In the genomic region with DNA sequence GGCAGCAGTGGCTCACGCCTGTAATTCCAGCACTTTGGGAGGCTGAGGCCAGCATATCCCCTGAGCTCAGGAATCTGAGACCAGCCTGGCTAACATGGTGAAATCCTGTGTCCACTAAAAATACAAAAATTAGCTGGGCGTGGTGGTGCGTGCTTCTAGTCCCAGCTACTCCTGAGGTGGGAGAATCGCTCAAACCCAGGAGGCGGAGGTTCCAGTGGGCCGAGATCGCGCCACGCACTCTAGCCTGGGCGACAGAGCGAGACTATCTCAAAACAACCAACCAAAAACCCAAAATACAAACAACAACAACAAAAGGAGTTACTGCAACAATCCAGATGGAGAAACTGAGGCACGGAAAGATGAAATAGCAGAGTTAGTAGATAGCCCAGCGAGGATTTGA, we compare ENCODE assay signal across 27 cellular contexts. TPM values are rescaled to one million over a fixed set of nuclear protein-coding genes. Genes with fewer than 3 reads are reported as not detected.
DNase-seq lines count a peak whose midpoint lies in the region; ATAC-seq lines count a peak whose summit lies in the region.
"Had no signal": no experiment of that assay in that cellular context is flagged by ENCODE, and none has a peak within 500 bp of the region (broad histone marks: within the 10 kb centered on the region; RNA-seq: fewer than 3 reads in every experiment).

No MANE protein-coding gene starts in this region.

- no peaks in the 10 kb centered on the region for H3K9me3 Mint-ChIP-seq in activated CD4-positive, alpha-beta T cell treated with anti-CD3 and anti-CD28 coated beads, Interleukin-2, amount 10 ng/mL, durations not matched to agents 24 days and 14 days
- H3K9me3 Mint-ChIP-seq in activated CD4-positive, alpha-beta T cell treated with anti-CD3 and anti-CD28 coated beads for 36 hours (ENCODE audit: low read depth), result no peaks in the 10 kb centered on the region
- H3K9me3 Mint-ChIP-seq in CD4-positive, alpha-beta memory T cell, result no peaks in the 10 kb centered on the region
- H3K9me3 Mint-ChIP-seq in activated T-helper 17 cell treated with anti-CD3 and anti-CD28 coated beads, Interleukin-2, amount 50 U/mL, for 72 hours, result no peaks in the 10 kb centered on the region
- no peaks in the 10 kb centered on the region for H3K9me3 Mint-ChIP-seq in naive thymus-derived CD4-positive, alpha-beta T cell
- H3K9me3 Mint-ChIP-seq: activated CD4-positive, alpha-beta memory T cell treated with anti-CD3 and anti-CD28 coated beads for 36 hours; activated T-helper 1 cell treated with anti-CD3 and anti-CD28 coated beads, Interleukin-12 subunit alpha, Interleukin-12 subunit beta, Interleukin-2, Interleukin-4 antibody, amounts not matched to agents 30 ng/mL and 10 ng/mL and 1 ng/mL, durations not matched to agents 14 hours and 24 hours and 36 hours; memory B cell had no signal

- H3K36me3 Mint-ChIP-seq in activated CD4-positive, alpha-beta T cell treated with anti-CD3 and anti-CD28 coated beads, Interleukin-2, amount 10 ng/mL, durations not matched to agents 24 days and 14 days (ENCODE audit: low read depth), result no peaks in the 10 kb centered on the region
- H3K36me3 Mint-ChIP-seq in activated CD4-positive, alpha-beta T cell treated with anti-CD3 and anti-CD28 coated beads for 36 hours (ENCODE audit: low read depth), result no peaks in the 10 kb centered on the region
- no peaks in the 10 kb centered on the region for H3K36me3 Mint-ChIP-seq in CD4-positive, alpha-beta memory T cell
- no peaks in the 10 kb centered on the region for H3K36me3 Mint-ChIP-seq in activated T-helper 17 cell treated with anti-CD3 and anti-CD28 coated beads, Interleukin-2, amount 50 U/mL, for 72 hours (ENCODE audit: low read depth)
- no peaks in the 10 kb centered on the region for H3K36me3 Mint-ChIP-seq in naive thymus-derived CD4-positive, alpha-beta T cell
- H3K36me3 Mint-ChIP-seq: activated CD4-positive, alpha-beta memory T cell treated with anti-CD3 and anti-CD28 coated beads for 36 hours; memory B cell had no signal

- POLR2A ChIA-PET in activated CD4-positive, alpha-beta T cell treated with anti-CD3 and anti-CD28 coated beads for 36 hours (lab: Charles Lee), result no interaction called here
- POLR2A ChIA-PET in CD4-positive, alpha-beta memory T cell (lab: Charles Lee; ENCODE audit: partially characterized antibody), result interaction anchor here (0.8 to 2.0 kb wide), 4 partner anchors 9 to 36 kb away, joined by 3 to 13 read pairs (median 4); a partner anchor contains a TSS
- POLR2A ChIA-PET in naive thymus-derived CD4-positive, alpha-beta T cell (lab: Charles Lee), result interaction anchor here (1.2 kb wide), 1 partner anchor 17 kb away, joined by 3 read pairs; no protein-coding TSS in a partner anchor

- peaks cover 7% of the 10 kb centered on the region for H3K27me3 Mint-ChIP-seq in activated CD4-positive, alpha-beta T cell treated with anti-CD3 and anti-CD28 coated beads, Interleukin-2, amount 10 ng/mL, durations not matched to agents 24 days and 14 days
- H3K27me3 Mint-ChIP-seq in activated CD4-positive, alpha-beta T cell treated with anti-CD3 and anti-CD28 coated beads for 36 hours, result no peaks in the 10 kb centered on the region
- H3K27me3 Mint-ChIP-seq in CD4-positive, alpha-beta memory T cell, result no peaks in the 10 kb centered on the region
- H3K27me3 Mint-ChIP-seq in activated T-helper 17 cell treated with anti-CD3 and anti-CD28 coated beads, Interleukin-2, amount 50 U/mL, for 72 hours, result no peaks in the 10 kb centered on the region
- H3K27me3 Mint-ChIP-seq in naive thymus-derived CD4-positive, alpha-beta T cell, result no peaks in the 10 kb centered on the region
- H3K27me3 Mint-ChIP-seq: activated CD4-positive, alpha-beta memory T cell treated with anti-CD3 and anti-CD28 coated beads for 36 hours had no signal

- no peak overlapping the region for H3K27ac ChIP-seq in CD4-positive, alpha-beta memory T cell (ENCODE audit: low read depth, low read length)
- H3K27ac ChIP-seq in naive thymus-derived CD4-positive, alpha-beta T cell (ENCODE audit: low read depth, low read length), result no peak overlapping the region
- H3K27ac ChIP-seq: 22Rv1, gastroesophageal sphincter, hepatocyte, prostate gland, thoracic aorta had no signal

- H3K4me3 ChIP-seq in CD4-positive, alpha-beta memory T cell (ENCODE audit: low read length in 2 of 2), result no peak overlapping the region
- no peak overlapping the region for H3K4me3 ChIP-seq in naive thymus-derived CD4-positive, alpha-beta T cell (ENCODE audit: low read length)
- H3K4me3 ChIP-seq: gastroesophageal sphincter, hepatocyte, K562, prostate gland, thoracic aorta had no signal

- H3K27me3 ChIP-seq in CD4-positive, alpha-beta memory T cell (ENCODE audit: insufficient read depth, low read length), result no peaks in the 10 kb centered on the region
- no peaks in the 10 kb centered on the region for H3K27me3 ChIP-seq in naive thymus-derived CD4-positive, alpha-beta T cell (ENCODE audit: control insufficient read depth in 2 of 2, insufficient read depth in 2 of 2, low read length in 2 of 2)
- H3K27me3 ChIP-seq: hepatocyte had no signal

- H3K27ac Mint-ChIP-seq in activated CD4-positive, alpha-beta T cell treated with anti-CD3 and anti-CD28 coated beads, Interleukin-2, amount 10 ng/mL, durations not matched to agents 24 days and 14 days, result no peak overlapping the region
- H3K27ac Mint-ChIP-seq in activated CD4-positive, alpha-beta T cell treated with anti-CD3 and anti-CD28 coated beads for 36 hours, result no peak overlapping the region
- H3K27ac Mint-ChIP-seq in CD4-positive, alpha-beta memory T cell, result peak overlapping the region; percentile 63 to 92 (median 85)
- no peak overlapping the region for H3K27ac Mint-ChIP-seq in activated T-helper 17 cell treated with anti-CD3 and anti-CD28 coated beads, Interleukin-2, amount 50 U/mL, for 72 hours
- peak overlapping the region in 7 of 9 donors; percentile 9 to 85 (median 81) for H3K27ac Mint-ChIP-seq in naive thymus-derived CD4-positive, alpha-beta T cell
- H3K27ac Mint-ChIP-seq: activated CD4-positive, alpha-beta memory T cell treated with anti-CD3 and anti-CD28 coated beads for 36 hours; activated T-helper 1 cell treated with anti-CD3 and anti-CD28 coated beads, Interleukin-12 subunit alpha, Interleukin-12 subunit beta, Interleukin-2, Interleukin-4 antibody, amounts not matched to agents 30 ng/mL and 10 ng/mL and 1 ng/mL, durations not matched to agents 14 hours and 24 hours and 36 hours; memory B cell had no signal

- no peaks in the 10 kb centered on the region for H3K36me3 ChIP-seq in CD4-positive, alpha-beta memory T cell (ENCODE audit: insufficient read depth, low read length)
- H3K36me3 ChIP-seq in naive thymus-derived CD4-positive, alpha-beta T cell (ENCODE audit: control insufficient read depth in 2 of 3, insufficient read depth in 3 of 3, low read length in 3 of 3), result no peaks in the 10 kb centered on the region
- H3K36me3 ChIP-seq: gastroesophageal sphincter, prostate gland, thoracic aorta had no signal

- H3K4me1 Mint-ChIP-seq in activated CD4-positive, alpha-beta T cell treated with anti-CD3 and anti-CD28 coated beads, Interleukin-2, amount 10 ng/mL, durations not matched to agents 24 days and 14 days, result peaks cover 5% of the 10 kb centered on the region
- peaks cover 7% of the 10 kb centered on the region for H3K4me1 Mint-ChIP-seq in activated CD4-positive, alpha-beta T cell treated with anti-CD3 and anti-CD28 coated beads for 36 hours
- peaks cover 13 to 21% (median 17%) of the 10 kb centered on the region in 4 donors for H3K4me1 Mint-ChIP-seq in CD4-positive, alpha-beta memory T cell
- H3K4me1 Mint-ChIP-seq in activated T-helper 17 cell treated with anti-CD3 and anti-CD28 coated beads, Interleukin-2, amount 50 U/mL, for 72 hours, result no peaks in the 10 kb centered on the region
- H3K4me1 Mint-ChIP-seq in naive thymus-derived CD4-positive, alpha-beta T cell, result peaks cover 0 to 24% (median 13%) of the 10 kb centered on the region in 7 donors

- no peaks in the 10 kb centered on the region for H3K9me3 ChIP-seq in CD4-positive, alpha-beta memory T cell (ENCODE audit: control insufficient read depth in 1 of 2, low read length in 2 of 2)
- no peaks in the 10 kb centered on the region for H3K9me3 ChIP-seq in naive thymus-derived CD4-positive, alpha-beta T cell (ENCODE audit: control insufficient read depth in 2 of 3, low read length in 3 of 3)
- H3K9me3 ChIP-seq: gastroesophageal sphincter, prostate gland, thoracic aorta had no signal

- no peak for DNase-seq in activated CD4-positive, alpha-beta T cell treated with anti-CD3 and anti-CD28 coated beads, Interleukin-2, amount 10 ng/mL, durations not matched to agents 24 days and 14 days
- DNase-seq in activated CD4-positive, alpha-beta T cell treated with anti-CD3 and anti-CD28 coated beads for 36 hours, result no peak
- no peak for DNase-seq in CD4-positive, alpha-beta memory T cell
- no peak for DNase-seq in naive thymus-derived CD4-positive, alpha-beta T cell
- no peak for DNase-seq in AG20443 (ENCODE audit: low spot score)
- DNase-seq: cerebellar nuclear complex, DMS 273 treated with DMSO at 0.1 percent for 48 hours, EL, MM.1S, NCI-H1417, NCI-H2081, NCI-H226, NCI-H748 treated with DMSO at 0.1 percent for 48 hours had no signal

- CTCF ChIA-PET in activated CD4-positive, alpha-beta T cell treated with anti-CD3 and anti-CD28 coated beads for 36 hours (lab: Charles Lee), result interaction anchor here (0.6 kb wide), 1 partner anchor 1850 kb away, joined by 3 read pairs; no protein-coding TSS in a partner anchor
- CTCF ChIA-PET in CD4-positive, alpha-beta memory T cell (lab: Charles Lee; ENCODE audit: partially characterized antibody), result interaction anchor here (2.0 kb wide), 1 partner anchor 14 kb away, joined by 5 read pairs; no protein-coding TSS in a partner anchor
- CTCF ChIA-PET in naive thymus-derived CD4-positive, alpha-beta T cell (lab: Charles Lee), result no interaction called here

- H3K4me3 Mint-ChIP-seq in activated CD4-positive, alpha-beta T cell treated with anti-CD3 and anti-CD28 coated beads, Interleukin-2, amount 10 ng/mL, durations not matched to agents 24 days and 14 days, result peak overlapping the region; percentile 25
- H3K4me3 Mint-ChIP-seq in activated CD4-positive, alpha-beta T cell treated with anti-CD3 and anti-CD28 coated beads for 36 hours, result no peak overlapping the region
- peak overlapping the region; percentile 6 to 73 (median 62) for H3K4me3 Mint-ChIP-seq in CD4-positive, alpha-beta memory T cell
- H3K4me3 Mint-ChIP-seq in activated T-helper 17 cell treated with anti-CD3 and anti-CD28 coated beads, Interleukin-2, amount 50 U/mL, for 72 hours, result peak overlapping the region; percentile 2
- H3K4me3 Mint-ChIP-seq in naive thymus-derived CD4-positive, alpha-beta T cell, result peak overlapping the region in 8 of 10 donors; percentile 39 to 70 (median 51)
- H3K4me3 Mint-ChIP-seq: activated T-helper 1 cell treated with anti-CD3 and anti-CD28 coated beads, Interleukin-12 subunit alpha, Interleukin-12 subunit beta, Interleukin-2, Interleukin-4 antibody, amounts not matched to agents 30 ng/mL and 10 ng/mL and 1 ng/mL, durations not matched to agents 14 hours and 24 hours and 36 hours had no signal

- no peak for ATAC-seq in activated CD4-positive, alpha-beta T cell treated with anti-CD3 and anti-CD28 coated beads for 36 hours
- ATAC-seq in activated T-helper 17 cell treated with anti-CD3 and anti-CD28 coated beads, Interleukin-2, amount 50 U/mL, for 72 hours (replicated peaks), result no peak
- ATAC-seq in naive thymus-derived CD4-positive, alpha-beta T cell, result no peak
- ATAC-seq in HG02884 (IDR thresholded peaks at IDR 0.05; ENCODE audit: unreplicated experiment), result no peak
- no peak for ATAC-seq in GM21515 (IDR thresholded peaks at IDR 0.05; ENCODE audit: unreplicated experiment)
- ATAC-seq: gastroesophageal sphincter, left lobe of liver, sciatic nerve had no signal

- peaks cover 15% of the 10 kb centered on the region for H3K4me1 ChIP-seq in CD4-positive, alpha-beta memory T cell (ENCODE audit: insufficient read depth, low read length)
- H3K4me1 ChIP-seq in naive thymus-derived CD4-positive, alpha-beta T cell (ENCODE audit: control insufficient read depth in 2 of 2, insufficient read depth in 2 of 2, low read length in 2 of 2), result peaks cover 6 to 9% of the 10 kb centered on the region in 2 donors
- H3K4me1 ChIP-seq: gastroesophageal sphincter, prostate gland had no signal

- intact Hi-C loops in activated CD4-positive, alpha-beta T cell treated with anti-CD3 and anti-CD28 coated beads, Interleukin-2, amount 10 ng/mL, durations not matched to agents 24 days and 14 days (cut with micrococcal nuclease), result no loop called here
- intact Hi-C loops in activated CD4-positive, alpha-beta T cell treated with anti-CD3 and anti-CD28 coated beads for 36 hours (cut with DNase I, micrococcal nuclease), result loop anchor here in 1 of 2 experiments (1.0 kb wide), 1 partner anchor 36 kb away; a partner anchor contains a TSS
- intact Hi-C loops in CD4-positive, alpha-beta memory T cell (cut with micrococcal nuclease), result loop anchor here (1.0 kb wide), 2 partner anchors 11 to 36 kb away; a partner anchor contains a TSS
- intact Hi-C loops in naive thymus-derived CD4-positive, alpha-beta T cell (cut with micrococcal nuclease), result no loop called here

RNA-seq across cellular contexts. Expression of a gene that starts 35.4 kb away (rescaled TPM):
- total RNA-seq in activated CD4-positive, alpha-beta T cell treated with anti-CD3 and anti-CD28 coated beads, Interleukin-2, amount 10 ng/mL, durations not matched to agents 24 days and 14 days, result 1.1 and 1.8 TPM in 2 replicates
- 1 to 10 TPM; 4.4 to 6.9 TPM for total RNA-seq in activated CD4-positive, alpha-beta T cell treated with anti-CD3 and anti-CD28 coated beads for 36 hours
- total RNA-seq in CD4-positive, alpha-beta memory T cell, result 1 to 10 TPM; 1.7 to 2.7 TPM
- under 1 TPM in 1 of 2 donors, not detected in 1; 0.26 TPM for polyA plus RNA-seq in CD4-positive, alpha-beta memory T cell
- total RNA-seq in activated T-helper 17 cell treated with anti-CD3 and anti-CD28 coated beads, Interleukin-2, amount 50 U/mL, for 72 hours, result not detected
- 1 to 10 TPM in 4 of 5 experiments, not detected in 1; 1.1 to 6.4 (median 2.5) TPM for total RNA-seq in naive thymus-derived CD4-positive, alpha-beta T cell
- under 1 TPM in 1 of 2 donors, not detected in 1; 0.25 TPM for polyA plus RNA-seq in naive thymus-derived CD4-positive, alpha-beta T cell
- total RNA-seq: thoracic aorta had no signal

RNA-seq across cellular contexts. Expression of a gene that starts 35.5 kb away (rescaled TPM):
- 23.7 and 27.2 TPM in 2 replicates for total RNA-seq in activated CD4-positive, alpha-beta T cell treated with anti-CD3 and anti-CD28 coated beads, Interleukin-2, amount 10 ng/mL, durations not matched to agents 24 days and 14 days
- 10 to 100 TPM; 25.0 to 30.2 TPM for total RNA-seq in activated CD4-positive, alpha-beta T cell treated with anti-CD3 and anti-CD28 coated beads for 36 hours
- total RNA-seq in CD4-positive, alpha-beta memory T cell, result 10 to 100 TPM; 19.9 to 23.1 TPM
- 10 to 100 TPM in 1 of 2 donors, 1 to 10 TPM in 1; 9.3 to 23.8 TPM for polyA plus RNA-seq in CD4-positive, alpha-beta memory T cell
- 10 to 100 TPM; 24.3 to 32.5 TPM for total RNA-seq in activated T-helper 17 cell treated with anti-CD3 and anti-CD28 coated beads, Interleukin-2, amount 50 U/mL, for 72 hours
- 10 to 100 TPM in 4 of 5 experiments, 1 to 10 TPM in 1; 9.9 to 27.5 (median 16.6) TPM for total RNA-seq in naive thymus-derived CD4-positive, alpha-beta T cell
- 10 to 100 TPM; 14.1 to 21.2 TPM for polyA plus RNA-seq in naive thymus-derived CD4-positive, alpha-beta T cell

RNA-seq across cellular contexts. Expression of a gene that starts 51.2 kb away (rescaled TPM):
- total RNA-seq in activated CD4-positive, alpha-beta T cell treated with anti-CD3 and anti-CD28 coated beads, Interleukin-2, amount 10 ng/mL, durations not matched to agents 24 days and 14 days, result 0.76 and 0.96 TPM in 2 replicates
- total RNA-seq in activated CD4-positive, alpha-beta T cell treated with anti-CD3 and anti-CD28 coated beads for 36 hours, result 1 to 10 TPM in 1 of 2 experiments, under 1 TPM in 1; 0.97 to 1.6 TPM
- total RNA-seq in CD4-positive, alpha-beta memory T cell, result 1 to 10 TPM; 2.4 to 3.0 TPM
- under 1 TPM in 1 of 2 donors, not detected in 1; 0.98 TPM for polyA plus RNA-seq in CD4-positive, alpha-beta memory T cell
- 1 to 10 TPM; 1.2 to 1.5 TPM for total RNA-seq in activated T-helper 17 cell treated with anti-CD3 and anti-CD28 coated beads, Interleukin-2, amount 50 U/mL, for 72 hours
- 1 to 10 TPM in 4 of 5 experiments, under 1 TPM in 1; 0.56 to 3.8 (median 1.8) TPM for total RNA-seq in naive thymus-derived CD4-positive, alpha-beta T cell
- under 1 TPM; 0.04 to 0.62 TPM for polyA plus RNA-seq in naive thymus-derived CD4-positive, alpha-beta T cell

Comparison
In these comparisons a context has a peak if more than half of its experiments do, and no peak if none do; other contexts are left out.
1. H3K27ac Mint-ChIP-seq: peak in CD4-positive, alpha-beta memory T cell (7 of 7) and naive thymus-derived CD4-positive, alpha-beta T cell (7 of 9); none in activated CD4-positive, alpha-beta T cell treated with anti-CD3 and anti-CD28 coated beads, Interleukin-2, amount 10 ng/mL, durations not matched to agents 24 days and 14 days (single experiment), activated CD4-positive, alpha-beta T cell treated with anti-CD3 and anti-CD28 coated beads for 36 hours (single experiment) and activated T-helper 17 cell treated with anti-CD3 and anti-CD28 coated beads, Interleukin-2, amount 50 U/mL, for 72 hours (single experiment).